ENCODE assay signal across 33 cellular contexts in the genomic region with DNA sequence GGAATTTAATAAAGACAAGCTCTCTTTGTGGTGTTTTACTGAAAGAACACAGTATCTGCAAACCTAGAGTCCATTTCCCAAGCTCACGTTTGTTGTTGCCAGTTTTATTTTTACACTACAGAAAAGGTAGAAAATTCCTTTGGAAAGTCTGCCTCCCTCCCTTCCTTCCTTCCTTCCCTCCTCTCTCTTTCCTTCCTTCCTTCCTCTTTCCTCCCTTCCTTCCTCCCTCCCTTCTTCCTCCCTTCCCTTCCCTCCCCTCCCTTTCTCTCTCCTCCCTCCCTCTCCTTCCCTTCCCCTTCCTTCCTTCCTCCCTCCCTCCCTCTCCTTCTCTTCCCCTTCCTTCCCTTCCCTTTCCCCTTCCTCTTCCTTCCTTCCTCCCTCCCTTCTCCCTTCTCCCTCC.
"Had no signal": no experiment of that assay in that cellular context is flagged by ENCODE, and none has a peak within 500 bp of the region (broad histone marks: within the 10 kb centered on the region; RNA-seq: fewer than 3 reads in every experiment).

No MANE protein-coding gene starts in this region.

- DNase-seq: activated CD4-positive, alpha-beta memory T cell treated with anti-CD3 and anti-CD28 coated beads for 36 hours; activated CD4-positive, alpha-beta T cell treated with anti-CD3 and anti-CD28 coated beads for 36 hours; activated CD4-positive, alpha-beta T cell treated with anti-CD3 and anti-CD28 coated beads, Interleukin-2, amount 10 ng/mL, durations not matched to agents 24 days and 14 days; activated CD4-positive, CD25-positive, alpha-beta regulatory T cell; activated CD4-positive, CD25-positive, alpha-beta regulatory T cell treated with anti-CD3 and anti-CD28 coated beads, Interleukin-2, amount 50 U/mL, for 72 hours; activated CD8-positive, alpha-beta memory T cell treated with anti-CD3 and anti-CD28 coated beads, Interleukin-2, amount 10 ng/mL, durations not matched to agents 7 days and 5 days; activated CD8-positive, alpha-beta memory T cell treated with anti-CD3 and anti-CD28 coated beads, Interleukin-2, amount 50 U/mL, for 4 hours; activated CD8-positive, alpha-beta T cell treated with anti-CD3 and anti-CD28 coated beads, Interleukin-2, amount 10 ng/mL, durations not matched to agents 7 days and 5 days; activated effector memory CD4-positive, alpha-beta T cell treated with anti-CD3 and anti-CD28 coated beads, Interleukin-2, amount 50 U/mL, for 16 hours; activated naive CD4-positive, alpha-beta T cell treated with anti-CD3 and anti-CD28 coated beads for 36 hours; activated naive CD8-positive, alpha-beta T cell treated with anti-CD3 and anti-CD28 coated beads for 36 hours; activated naive CD8-positive, alpha-beta T cell treated with anti-CD3 and anti-CD28 coated beads, Interleukin-2, amount 50 U/mL, for 24 hours; activated T-cell treated with anti-CD3 and anti-CD28 coated beads, Interleukin-2, amount 50 U/mL, for 1 hour; activated T-cell treated with anti-CD3 and anti-CD28 coated beads, Interleukin-2, amount 50 U/mL, for 48 hours; adrenal gland; amygdala; aorta; body of pancreas; caudate nucleus; cortex of kidney; dermis blood vessel endothelial cell; effector CD4-positive, alpha-beta T cell; effector memory CD8-positive, alpha-beta T cell; erythroblast; foreskin keratinocyte; gastrocnemius medialis; glutamatergic neuron; T-helper 2 cell had no signal

- FAIRE-seq: colon had no signal

- H3K36me3 Mint-ChIP-seq: activated CD4-positive, alpha-beta memory T cell treated with anti-CD3 and anti-CD28 coated beads for 36 hours; activated CD8-positive, alpha-beta memory T cell treated with anti-CD3 and anti-CD28 coated beads, Interleukin-2, amount 10 ng/mL, durations not matched to agents 7 days and 5 days; activated naive CD8-positive, alpha-beta T cell treated with anti-CD3 and anti-CD28 coated beads for 36 hours had no signal

- H3K27ac Mint-ChIP-seq: activated CD4-positive, alpha-beta memory T cell treated with anti-CD3 and anti-CD28 coated beads for 36 hours; activated CD4-positive, alpha-beta T cell treated with anti-CD3 and anti-CD28 coated beads for 36 hours; activated CD4-positive, alpha-beta T cell treated with anti-CD3 and anti-CD28 coated beads, Interleukin-2, amount 10 ng/mL, durations not matched to agents 24 days and 14 days; activated CD8-positive, alpha-beta memory T cell treated with anti-CD3 and anti-CD28 coated beads, Interleukin-2, amount 10 ng/mL, durations not matched to agents 7 days and 5 days; activated CD8-positive, alpha-beta T cell treated with anti-CD3 and anti-CD28 coated beads, Interleukin-2, amount 10 ng/mL, durations not matched to agents 7 days and 5 days; activated naive CD4-positive, alpha-beta T cell treated with anti-CD3 and anti-CD28 coated beads for 36 hours; activated naive CD4-positive, alpha-beta T cell treated with anti-CD3 and anti-CD28 coated beads, Interleukin-2, amount 50 U/mL, for 24 hours; activated naive CD8-positive, alpha-beta T cell treated with anti-CD3 and anti-CD28 coated beads for 36 hours; activated naive CD8-positive, alpha-beta T cell treated with anti-CD3 and anti-CD28 coated beads, Interleukin-2, amount 50 U/mL, for 24 hours; activated T-helper 1 cell treated with anti-CD3 and anti-CD28 coated beads, Interleukin-12 subunit alpha, Interleukin-12 subunit beta, Interleukin-2, Interleukin-4 antibody, amounts not matched to agents 30 ng/mL and 10 ng/mL and 1 ng/mL, durations not matched to agents 14 hours and 24 hours and 36 hours; activated T-helper 2 cell treated with anti-CD3 and anti-CD28 coated beads, Interferon-gamma antibody, Interleukin-2, Interleukin-4, amounts not matched to agents 10 μg/mL and 5 μg/mL and 100 μg/mL, durations not matched to agents 14 hours and 24 hours and 36 hours; effector memory CD8-positive, alpha-beta T cell had no signal

- H3K4me1 ChIP-seq: body of pancreas, foreskin keratinocyte, gastrocnemius medialis had no signal

- H3K9me3 ChIP-seq: adrenal gland, body of pancreas, esophagus muscularis mucosa, gastrocnemius medialis had no signal

- H3K27me3 ChIP-seq: adrenal gland, body of pancreas, esophagus muscularis mucosa, gastrocnemius medialis had no signal

- H3K27ac ChIP-seq: adrenal gland, body of pancreas, esophagus muscularis mucosa, foreskin keratinocyte, gastrocnemius medialis had no signal

- H3K36me3 ChIP-seq: adrenal gland, esophagus muscularis mucosa, gastrocnemius medialis had no signal

- ATAC-seq: activated CD4-positive, alpha-beta T cell treated with anti-CD3 and anti-CD28 coated beads for 36 hours; activated CD8-positive, alpha-beta memory T cell treated with anti-CD3 and anti-CD28 coated beads, Interleukin-2, amount 10 ng/mL, durations not matched to agents 7 days and 5 days; activated CD8-positive, alpha-beta T cell treated with anti-CD3 and anti-CD28 coated beads, Interleukin-2, amount 10 ng/mL, durations not matched to agents 7 days and 5 days; activated naive CD8-positive, alpha-beta T cell treated with anti-CD3 and anti-CD28 coated beads, Interleukin-2, amount 50 U/mL, for 24 hours; body of pancreas; effector memory CD8-positive, alpha-beta T cell; foreskin keratinocyte; gastrocnemius medialis had no signal

- H3K4me3 ChIP-seq: adrenal gland, body of pancreas, esophagus muscularis mucosa, gastrocnemius medialis had no signal

- H3K4me1 Mint-ChIP-seq: activated CD4-positive, alpha-beta T cell treated with anti-CD3 and anti-CD28 coated beads for 36 hours; activated CD4-positive, alpha-beta T cell treated with anti-CD3 and anti-CD28 coated beads, Interleukin-2, amount 10 ng/mL, durations not matched to agents 24 days and 14 days; activated CD8-positive, alpha-beta memory T cell treated with anti-CD3 and anti-CD28 coated beads, Interleukin-2, amount 10 ng/mL, durations not matched to agents 7 days and 5 days; activated naive CD4-positive, alpha-beta T cell treated with anti-CD3 and anti-CD28 coated beads, Interleukin-2, amount 50 U/mL, for 24 hours; activated naive CD8-positive, alpha-beta T cell treated with anti-CD3 and anti-CD28 coated beads for 36 hours; activated naive CD8-positive, alpha-beta T cell treated with anti-CD3 and anti-CD28 coated beads, Interleukin-2, amount 50 U/mL, for 24 hours had no signal

- H3K4me3 Mint-ChIP-seq: activated CD4-positive, alpha-beta memory T cell treated with anti-CD3 and anti-CD28 coated beads for 36 hours; activated CD4-positive, alpha-beta T cell treated with anti-CD3 and anti-CD28 coated beads for 36 hours; activated CD4-positive, alpha-beta T cell treated with anti-CD3 and anti-CD28 coated beads, Interleukin-2, amount 10 ng/mL, durations not matched to agents 24 days and 14 days; activated CD8-positive, alpha-beta memory T cell treated with anti-CD3 and anti-CD28 coated beads, Interleukin-2, amount 10 ng/mL, durations not matched to agents 7 days and 5 days; activated CD8-positive, alpha-beta T cell treated with anti-CD3 and anti-CD28 coated beads, Interleukin-2, amount 10 ng/mL, durations not matched to agents 7 days and 5 days; activated naive CD4-positive, alpha-beta T cell treated with anti-CD3 and anti-CD28 coated beads for 36 hours; activated naive CD4-positive, alpha-beta T cell treated with anti-CD3 and anti-CD28 coated beads, Interleukin-2, amount 50 U/mL, for 24 hours; activated naive CD8-positive, alpha-beta T cell treated with anti-CD3 and anti-CD28 coated beads for 36 hours; activated naive CD8-positive, alpha-beta T cell treated with anti-CD3 and anti-CD28 coated beads, Interleukin-2, amount 50 U/mL, for 24 hours; activated T-helper 1 cell treated with anti-CD3 and anti-CD28 coated beads, Interleukin-12 subunit alpha, Interleukin-12 subunit beta, Interleukin-2, Interleukin-4 antibody, amounts not matched to agents 30 ng/mL and 10 ng/mL and 1 ng/mL, durations not matched to agents 14 hours and 24 hours and 36 hours; effector memory CD8-positive, alpha-beta T cell had no signal

- H3K27me3 Mint-ChIP-seq: activated CD4-positive, alpha-beta memory T cell treated with anti-CD3 and anti-CD28 coated beads for 36 hours; activated CD4-positive, alpha-beta T cell treated with anti-CD3 and anti-CD28 coated beads for 36 hours; activated CD4-positive, alpha-beta T cell treated with anti-CD3 and anti-CD28 coated beads, Interleukin-2, amount 10 ng/mL, durations not matched to agents 24 days and 14 days; activated naive CD4-positive, alpha-beta T cell treated with anti-CD3 and anti-CD28 coated beads, Interleukin-2, amount 50 U/mL, for 24 hours; activated naive CD8-positive, alpha-beta T cell treated with anti-CD3 and anti-CD28 coated beads for 36 hours; activated naive CD8-positive, alpha-beta T cell treated with anti-CD3 and anti-CD28 coated beads, Interleukin-2, amount 50 U/mL, for 24 hours had no signal

- H3K9me3 Mint-ChIP-seq: activated CD4-positive, alpha-beta memory T cell treated with anti-CD3 and anti-CD28 coated beads for 36 hours; activated CD4-positive, alpha-beta T cell treated with anti-CD3 and anti-CD28 coated beads, Interleukin-2, amount 10 ng/mL, durations not matched to agents 24 days and 14 days; activated naive CD4-positive, alpha-beta T cell treated with anti-CD3 and anti-CD28 coated beads for 36 hours; activated naive CD4-positive, alpha-beta T cell treated with anti-CD3 and anti-CD28 coated beads, Interleukin-2, amount 50 U/mL, for 24 hours; activated naive CD8-positive, alpha-beta T cell treated with anti-CD3 and anti-CD28 coated beads for 36 hours; activated naive CD8-positive, alpha-beta T cell treated with anti-CD3 and anti-CD28 coated beads, Interleukin-2, amount 50 U/mL, for 24 hours; activated T-helper 1 cell treated with anti-CD3 and anti-CD28 coated beads, Interleukin-12 subunit alpha, Interleukin-12 subunit beta, Interleukin-2, Interleukin-4 antibody, amounts not matched to agents 30 ng/mL and 10 ng/mL and 1 ng/mL, durations not matched to agents 14 hours and 24 hours and 36 hours; activated T-helper 2 cell treated with anti-CD3 and anti-CD28 coated beads, Interferon-gamma antibody, Interleukin-2, Interleukin-4, amounts not matched to agents 10 μg/mL and 5 μg/mL and 100 μg/mL, durations not matched to agents 14 hours and 24 hours and 36 hours; effector memory CD8-positive, alpha-beta T cell had no signal
